In genomic region chr11:8758619-8759169, GRCh38 we compare ENCODE assay signal across 1 cellular context.
TF ChIP-seq lines count a peak whose summit lies in the region.

No MANE protein-coding gene starts in this region.

TF ChIP-seq in GM12878, 131 proteins besides CTCF, POLR2A, EP300 and RAD21:
- TF ChIP-seq RB1 (IDR thresholded peaks at IDR 0.05; ENCODE audit: borderline replicate concordance) (no peak), YBX1 (IDR thresholded peaks at IDR 0.05) (no peak), SRF (IDR thresholded peaks at IDR 0.05; ENCODE audit: low read depth in 2 of 2, low read length in 2 of 2) (no peak), PRDM15 (CRISPR knock-in tag; IDR thresholded peaks at IDR 0.05) (no peak), ZNF687 (IDR thresholded peaks at IDR 0.05) (no peak), SMARCA5 (IDR thresholded peaks at IDR 0.05) (no peak), PAX8 (IDR thresholded peaks at IDR 0.05) (no peak), TCF3 (IDR thresholded peaks at IDR 0.05; ENCODE audit: borderline replicate concordance, insufficient read depth, low read depth, low read length) (no peak), NBN (IDR thresholded peaks at IDR 0.05) (no peak), ZBED1 (IDR thresholded peaks at IDR 0.05; ENCODE audit: borderline replicate concordance) (no peak), RCOR1 (conservative IDR thresholded peaks at IDR 0.05; ENCODE audit: low read depth, low read length) (no peak), RELB (IDR thresholded peaks at IDR 0.05; ENCODE audit: low read depth) (no peak), GATAD2B (conservative IDR thresholded peaks at IDR 0.05; ENCODE audit: low read depth) (no peak)
